In the genomic region with DNA sequence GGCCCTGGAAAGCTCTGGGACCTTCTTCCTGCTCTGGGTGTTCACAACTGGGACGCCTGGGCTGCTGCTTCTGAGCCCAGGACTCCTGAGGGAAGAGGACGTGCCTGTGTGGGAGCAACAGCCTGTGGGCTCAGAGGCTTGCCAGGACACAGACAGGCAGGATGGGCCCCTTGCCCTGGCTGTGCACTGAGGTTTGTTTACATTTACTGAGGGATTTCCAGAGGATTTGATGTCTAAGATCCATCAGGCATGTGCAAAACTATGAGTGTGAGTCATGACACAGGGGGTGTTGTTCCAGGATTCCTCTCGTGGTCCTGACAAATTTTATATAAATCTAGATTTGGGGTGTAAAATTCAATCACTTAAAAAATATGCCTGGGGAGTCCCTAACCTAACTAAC, we compare ENCODE assay signal across 20 cellular contexts. TPM values are rescaled to one million over a fixed set of nuclear protein-coding genes. Genes with fewer than 3 reads are reported as not detected.
DNase-seq lines count a peak whose midpoint lies in the region; ATAC-seq and TF ChIP-seq lines count a peak whose summit lies in the region.
"Had no signal": no experiment of that assay in that cellular context is flagged by ENCODE, and none has a peak within 500 bp of the region (broad histone marks: within the 10 kb centered on the region; RNA-seq: fewer than 3 reads in every experiment).

No MANE protein-coding gene starts in this region.

- peaks cover 10% of the 10 kb centered on the region for H3K27me3 Mint-ChIP-seq in T-helper 17 cell
- H3K27me3 Mint-ChIP-seq in activated CD8-positive, alpha-beta T cell treated with anti-CD3 and anti-CD28 coated beads for 36 hours, result peaks cover 30% of the 10 kb centered on the region

- POLR2A ChIA-PET in activated CD8-positive, alpha-beta T cell treated with anti-CD3 and anti-CD28 coated beads for 36 hours (lab: Charles Lee), result no interaction called here

- no peaks in the 10 kb centered on the region for H3K79me2 ChIP-seq in GM23248 (ENCODE audit: insufficient read depth)

- H3K4me3 ChIP-seq in GM23248 (no peak overlapping the region), fibroblast of the aortic adventitia (ENCODE audit: low read depth, low read length) (no peak overlapping the region), skeletal muscle cell (ENCODE audit: low read depth, low read length) (no peak overlapping the region), upper lobe of left lung (no peak overlapping the region)
- H3K4me3 ChIP-seq: prostate gland, thyroid gland had no signal

- H3K4me1 ChIP-seq in GM23248 (ENCODE audit: insufficient read depth), result peaks cover 6% of the 10 kb centered on the region; the same call in 1 of the 2 replicates
- no peaks in the 10 kb centered on the region for H3K4me1 ChIP-seq in upper lobe of left lung
- H3K4me1 ChIP-seq: prostate gland, thyroid gland had no signal

- TF ChIP-seq POLR2A in upper lobe of left lung (IDR thresholded peaks at IDR 0.05), result no peak

- no peaks in the 10 kb centered on the region for H3K9me2 ChIP-seq in GM23248 (ENCODE audit: insufficient read depth)

- 43 to 44% methylated on average over 3 of the region's 3 CpGs for WGBS in GM23248 (ENCODE audit: low coverage in 1 of 2, low lambda C conversion rate in 2 of 2, missing lambda C conversion rate in 2 of 2), 2 experiments
- 56 to 70% methylated on average over 3 of the region's 3 CpGs for WGBS in upper lobe of left lung, 2 donors

- no peaks in the 10 kb centered on the region for H3K9me3 Mint-ChIP-seq in activated CD8-positive, alpha-beta T cell treated with anti-CD3 and anti-CD28 coated beads for 36 hours
- H3K9me3 Mint-ChIP-seq: activated T-cell treated with anti-CD3 and anti-CD28 coated beads, Interleukin-2, amount 50 U/mL, for 4 hours had no signal

- no peak for TF ChIP-seq CTCF in fibroblast of the aortic adventitia (IDR thresholded peaks at IDR 0.05; ENCODE audit: insufficient read depth, low read length)
- no peak for TF ChIP-seq CTCF in activated CD8-positive, alpha-beta T cell treated with anti-CD3 and anti-CD28 coated beads for 36 hours (IDR thresholded peaks at IDR 0.05)
- no peak for TF ChIP-seq CTCF in upper lobe of left lung (IDR thresholded peaks at IDR 0.05)

- ATAC-seq in T-helper 17 cell, result no peak
- no peak for ATAC-seq in activated CD8-positive, alpha-beta T cell treated with anti-CD3 and anti-CD28 coated beads for 36 hours
- ATAC-seq in Right ventricle myocardium inferior, result no peak
- ATAC-seq in HG03439 (IDR thresholded peaks at IDR 0.05; ENCODE audit: unreplicated experiment), result no peak
- ATAC-seq in upper lobe of left lung (ENCODE audit: low FRiP score in 2 of 2), result no peak
- ATAC-seq: activated T-cell treated with anti-CD3 and anti-CD28 coated beads, Interleukin-2, amount 50 U/mL, for 4 hours; Panc1 had no signal

- H3K4me3 Mint-ChIP-seq in T-helper 17 cell, result no peak overlapping the region
- H3K4me3 Mint-ChIP-seq in activated CD8-positive, alpha-beta T cell treated with anti-CD3 and anti-CD28 coated beads for 36 hours, result no peak overlapping the region
- H3K4me3 Mint-ChIP-seq: activated T-cell treated with anti-CD3 and anti-CD28 coated beads, Interleukin-2, amount 50 U/mL, for 4 hours; CD14-positive monocyte had no signal

- no peak overlapping the region for H3K4me2 ChIP-seq in GM23248 (ENCODE audit: unreplicated experiment)

- CTCF ChIA-PET in activated CD8-positive, alpha-beta T cell treated with anti-CD3 and anti-CD28 coated beads for 36 hours (lab: Charles Lee), result interaction anchor here (1.1 kb wide), 1 partner anchor 19 kb away, joined by 3 read pairs; no protein-coding TSS in a partner anchor

- DNase-seq in GM23248 (peak; percentile 19), T-helper 17 cell (no peak), fibroblast of the aortic adventitia (ENCODE audit: low read depth) (peak; percentile 55), skeletal muscle cell (ENCODE audit: low read depth) (peak; percentile 44), Right ventricle myocardium inferior (ENCODE audit: missing footprints) (no peak), upper lobe of left lung (no peak)
- no peak for DNase-seq in activated CD8-positive, alpha-beta T cell treated with anti-CD3 and anti-CD28 coated beads for 36 hours
- DNase-seq: activated CD4-positive, alpha-beta T cell treated with anti-CD3 and anti-CD28 coated beads for 48 hours; activated T-cell treated with anti-CD3 and anti-CD28 coated beads, Interleukin-2, amount 50 U/mL, for 4 hours; dermis blood vessel endothelial cell; NCI-H1436; NCI-H510A; thyroid gland had no signal

- H3K9ac ChIP-seq in GM23248, result no peak overlapping the region

- no peak overlapping the region for H2AFZ ChIP-seq in GM23248

- in situ Hi-C loops in GM23248 (cut with MboI), result no loop called here

- no peaks in the 10 kb centered on the region for H4K20me1 ChIP-seq in GM23248 (ENCODE audit: insufficient read depth)

- no peak for TF ChIP-seq EP300 in upper lobe of left lung (IDR thresholded peaks at IDR 0.05)

- H3K27ac ChIP-seq in GM23248 (no peak overlapping the region), upper lobe of left lung (no peak overlapping the region)
- H3K27ac ChIP-seq: prostate gland, thyroid gland had no signal

- H3K9me3 ChIP-seq in GM23248 (ENCODE audit: low read depth), result no peaks in the 10 kb centered on the region
- H3K9me3 ChIP-seq in T-helper 17 cell (ENCODE audit: control insufficient read depth, low read length, poor library complexity, severe bottlenecking), result no peaks in the 10 kb centered on the region
- H3K9me3 ChIP-seq in upper lobe of left lung, result no peaks in the 10 kb centered on the region
- H3K9me3 ChIP-seq: prostate gland, thyroid gland had no signal

- H3K36me3 ChIP-seq in GM23248 (ENCODE audit: low read depth) (no peaks in the 10 kb centered on the region), upper lobe of left lung (no peaks in the 10 kb centered on the region)
- H3K36me3 ChIP-seq: prostate gland, thyroid gland had no signal

- no peaks in the 10 kb centered on the region for H3F3A ChIP-seq in GM23248 (ENCODE audit: insufficient read depth)

- H3K36me3 Mint-ChIP-seq in T-helper 17 cell (ENCODE audit: low read depth), result peaks cover 10% of the 10 kb centered on the region
- H3K36me3 Mint-ChIP-seq in activated CD8-positive, alpha-beta T cell treated with anti-CD3 and anti-CD28 coated beads for 36 hours (ENCODE audit: low read depth), result no peaks in the 10 kb centered on the region
- H3K36me3 Mint-ChIP-seq: CD14-positive monocyte had no signal

- peaks cover 13% of the 10 kb centered on the region for H3K4me1 Mint-ChIP-seq in T-helper 17 cell
- peaks cover 22% of the 10 kb centered on the region for H3K4me1 Mint-ChIP-seq in activated CD8-positive, alpha-beta T cell treated with anti-CD3 and anti-CD28 coated beads for 36 hours (ENCODE audit: low read depth)

- H3K27ac Mint-ChIP-seq in T-helper 17 cell, result peak overlapping the region; percentile 29
- no peak overlapping the region for H3K27ac Mint-ChIP-seq in activated CD8-positive, alpha-beta T cell treated with anti-CD3 and anti-CD28 coated beads for 36 hours
- H3K27ac Mint-ChIP-seq: CD14-positive monocyte had no signal

- peaks cover 15% of the 10 kb centered on the region for H3K27me3 ChIP-seq in GM23248 (replicated peaks; ENCODE audit: insufficient read depth)
- no peaks in the 10 kb centered on the region for H3K27me3 ChIP-seq in upper lobe of left lung
- H3K27me3 ChIP-seq: thyroid gland had no signal

- intact Hi-C loops in activated CD8-positive, alpha-beta T cell treated with anti-CD3 and anti-CD28 coated beads for 36 hours (cut with micrococcal nuclease), result no loop called here
- intact Hi-C loops in Right ventricle myocardium inferior (cut with DNase I), result no loop called here

RNA-seq across cellular contexts. Expression of gene CCR9, which starts 10.6 kb away (rescaled TPM):
- not detected in 2 replicates for total RNA-seq in GM23248 (2014; rRNA removed; shearing (Covaris generic))
- not detected in 2 replicates for polyA plus RNA-seq in GM23248 (2016; fragmentation: Nextera tagmentation; extraction: Ambion mirVana)
- total RNA-seq in T-helper 17 cell (1 to 10 TPM; 4.0 to 4.7 TPM), fibroblast of the aortic adventitia (ENCODE audit: low replicate concordance) (not detected in 2 replicates), Right ventricle myocardium inferior (not detected), upper lobe of left lung (under 1 TPM in 2 of 6 donors, not detected in 4; 0.11 to 0.13 TPM)
- under 1 TPM; 0.20 TPM for total RNA-seq in activated CD8-positive, alpha-beta T cell treated with anti-CD3 and anti-CD28 coated beads for 36 hours
- total RNA-seq: activated T-cell treated with anti-CD3 and anti-CD28 coated beads, Interleukin-2, amount 50 U/mL, for 4 hours; dermis blood vessel endothelial cell; glomerular endothelial cell; kidney epithelial cell; T-helper 2 cell treated with Interferon-gamma antibody and Interleukin-4, amounts not matched to agents 100 ng/mL and 5 ng/mL, for 36 hours; thyroid gland had no signal
- polyA plus RNA-seq: CD14-positive monocyte had no signal

RNA-seq across cellular contexts. Expression of gene CXCR6, which starts 46.3 kb away (rescaled TPM):
- total RNA-seq in GM23248 (2014; rRNA removed; shearing (Covaris generic)), result not detected in 2 replicates
- polyA plus RNA-seq in GM23248 (2016; fragmentation: Nextera tagmentation; extraction: Ambion mirVana), result not detected in 2 replicates
- 1 to 10 TPM; 2.0 to 4.4 TPM for total RNA-seq in T-helper 17 cell
- not detected in 2 replicates for total RNA-seq in fibroblast of the aortic adventitia (ENCODE audit: low replicate concordance)
- 1 to 10 TPM; 3.2 to 3.4 TPM for total RNA-seq in activated CD8-positive, alpha-beta T cell treated with anti-CD3 and anti-CD28 coated beads for 36 hours
- 0.19 TPM for total RNA-seq in Right ventricle myocardium inferior
- total RNA-seq in upper lobe of left lung, result 10 to 100 TPM in 1 of 6 donors, 1 to 10 TPM in 5; 2.1 to 10.2 (median 3.0) TPM
- total RNA-seq: dermis blood vessel endothelial cell, glomerular endothelial cell, kidney epithelial cell had no signal

RNA-seq across cellular contexts. Expression of gene LZTFL1, which starts 55.0 kb away (rescaled TPM):
- 18.3 and 21.8 TPM in 2 replicates for total RNA-seq in GM23248 (2014; rRNA removed; shearing (Covaris generic))
- 12.7 and 15.1 TPM in 2 replicates for polyA plus RNA-seq in GM23248 (2016; fragmentation: Nextera tagmentation; extraction: Ambion mirVana)
- 10 to 100 TPM; 13.0 to 18.1 TPM for total RNA-seq in T-helper 17 cell
- 11.4 and 24.1 TPM in 2 replicates for total RNA-seq in fibroblast of the aortic adventitia (ENCODE audit: low replicate concordance)
- 1 to 10 TPM; 4.7 TPM for total RNA-seq in activated CD8-positive, alpha-beta T cell treated with anti-CD3 and anti-CD28 coated beads for 36 hours
- total RNA-seq in Right ventricle myocardium inferior, result 8.9 TPM
- total RNA-seq in upper lobe of left lung, result 10 to 100 TPM; 19.9 to 51.7 (median 31.3) TPM

Comparison
In these comparisons a context has a peak if more than half of its experiments do, and no peak if none do; other contexts are left out.
1. DNase-seq: peak in GM23248 (single experiment), fibroblast of the aortic adventitia (single experiment) and skeletal muscle cell (single experiment); none in T-helper 17 cell (0 of 3), activated CD8-positive, alpha-beta T cell treated with anti-CD3 and anti-CD28 coated beads for 36 hours (single experiment), Right ventricle myocardium inferior (single experiment) and upper lobe of left lung (0 of 2).